In the genomic region with DNA sequence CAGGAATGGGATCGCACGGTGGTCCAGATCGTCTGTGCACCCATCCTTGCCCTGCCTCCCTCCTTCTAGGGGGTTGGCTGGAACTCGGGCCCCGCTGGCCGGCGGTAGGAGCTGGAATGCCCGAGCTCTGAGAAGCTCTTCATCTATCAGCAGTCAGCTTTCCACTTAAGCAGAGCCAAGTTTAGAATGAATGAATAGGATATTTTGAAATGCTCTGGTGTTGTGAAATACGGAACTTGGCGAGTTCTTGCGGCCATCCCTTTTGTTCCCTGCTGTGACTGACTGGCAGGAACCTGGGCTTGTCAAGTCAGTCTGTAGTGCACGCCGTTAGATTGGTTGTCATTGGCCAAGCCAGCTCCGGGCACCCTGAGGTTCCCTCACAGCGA, we compare ENCODE assay signal across 11 cellular contexts. TPM values are rescaled to one million over a fixed set of nuclear protein-coding genes. Genes with fewer than 3 reads are reported as not detected.
DNase-seq lines count a peak whose midpoint lies in the region; ATAC-seq, FAIRE-seq and TF ChIP-seq lines count a peak whose summit lies in the region.
"Had no signal": no experiment of that assay in that cellular context is flagged by ENCODE, and none has a peak within 500 bp of the region (broad histone marks: within the 10 kb centered on the region; RNA-seq: fewer than 3 reads in every experiment).

No MANE protein-coding gene starts in this region.

- TF ChIP-seq CTCF in AG10803 (conservative IDR thresholded peaks at IDR 0.05; ENCODE audit: low read length) (no peak), omental fat pad (IDR thresholded peaks at IDR 0.05) (no peak)

- H3K4me3 ChIP-seq in AG10803 (ENCODE audit: low read length) = peak overlapping the region; percentile 20

- ATAC-seq in omental fat pad (ENCODE audit: low FRiP score) = peak; percentile 91

- peak; percentile 91 for DNase-seq in AG10803 (ENCODE audit: low read depth)
- DNase-seq in SIG-M5 treated with dmso at 0.1 percent for 504 hours (lab: John Stamatoyannopoulos, UW; ENCODE audit: unreplicated experiment) = peak; percentile 96
- DNase-seq in fibroblast of peridontal ligament (ENCODE audit: extremely low read depth) = peak; percentile 45
- DNase-seq in omental fat pad (ENCODE audit: low spot score) = no peak
- DNase-seq in ecto neural progenitor cell (ENCODE audit: low spot score) = no peak
- DNase-seq in HTR-8/SVneo (ENCODE audit: insufficient read length, low spot score) = no peak
- DNase-seq in NCI-H187 (lab: John Stamatoyannopoulos, UW) = no peak
- no peak for DNase-seq in iPS-NIHi7 (ENCODE audit: extremely low spot score)
- DNase-seq: DMS 273 treated with DMSO at 0.1 percent for 48 hours, endodermal cell had no signal

- no peak for FAIRE-seq in HTR-8/SVneo (lab: Jason Lieb, UNC)
- FAIRE-seq: TTC549 had no signal

RNA-seq across cellular contexts. Expression of a gene that starts 33.3 kb away (rescaled TPM):
- total RNA-seq in omental fat pad = 10 to 100 TPM; 10.8 to 35.0 (median 20.4) TPM

Comparison
In these comparisons a context has a peak if more than half of its experiments do, and no peak if none do; other contexts are left out.
1. DNase-seq: peak in AG10803 (single experiment), SIG-M5 treated with dmso at 0.1 percent for 504 hours (single experiment) and fibroblast of peridontal ligament (single experiment); none in omental fat pad (single experiment), ecto neural progenitor cell (single experiment), HTR-8/SVneo (single experiment), NCI-H187 (0 of 2) and iPS-NIHi7 (single experiment).